Comparison of ENCODE assay signal across 34 cellular contexts in genomic region chrX:138487866-138488265, GRCh38.
"Had no signal": no experiment of that assay in that cellular context is flagged by ENCODE, and none has a peak within 500 bp of the region (broad histone marks: within the 10 kb centered on the region; RNA-seq: fewer than 3 reads in every experiment).

No MANE protein-coding gene starts in this region.

- H3K4me1 ChIP-seq: adrenal gland, body of pancreas, breast epithelium had no signal

- DNase-seq: activated CD4-positive, alpha-beta T cell treated with anti-CD3 and anti-CD28 coated beads for 1 hour; activated CD4-positive, alpha-beta T cell treated with anti-CD3 and anti-CD28 coated beads for 48 hours; activated CD4-positive, alpha-beta T cell treated with anti-CD3 and anti-CD28 coated beads, Interleukin-2, amount 50 U/mL, for 4 hours; activated CD4-positive, CD25-positive, alpha-beta regulatory T cell; activated CD8-positive, alpha-beta T cell treated with anti-CD3 and anti-CD28 coated beads for 36 hours; activated effector memory CD4-positive, alpha-beta T cell treated with anti-CD3 and anti-CD28 coated beads, Interleukin-2, amount 50 U/mL, for 16 hours; activated naive CD4-positive, alpha-beta T cell treated with anti-CD3 and anti-CD28 coated beads for 36 hours; activated T-cell treated with anti-CD3 and anti-CD28 coated beads, Interleukin-2, amount 50 U/mL, for 1 hour; activated T-cell treated with anti-CD3 and anti-CD28 coated beads, Interleukin-2, amount 50 U/mL, for 72 hours; adrenal gland; body of pancreas; Kasumi-1; KG1; MM.1S; MV-4-11; NCI-H1092; NCI-H1436 treated with DMSO at 0.1 percent for 48 hours; NCI-H187 treated with DMSO at 0.1 percent for 48 hours; NCI-H2081; NCI-H2171 treated with DMSO at 0.1 percent for 48 hours; NCI-H226; NCI-H524 treated with DMSO at 0.1 percent for 48 hours; PC-9; SIG-M5; T1000; WERI-Rb-1 had no signal

- H3K4me3 ChIP-seq: adrenal gland, body of pancreas, breast epithelium, PC-9, SK-N-MC had no signal

- ATAC-seq: activated CD8-positive, alpha-beta T cell treated with anti-CD3 and anti-CD28 coated beads for 36 hours; activated naive CD4-positive, alpha-beta T cell treated with anti-CD3 and anti-CD28 coated beads, Interleukin-2, amount 50 U/mL, for 72 hours; activated T-cell treated with anti-CD3 and anti-CD28 coated beads, Interleukin-2, amount 50 U/mL, for 72 hours; activated T-helper 17 cell treated with anti-CD3 and anti-CD28 coated beads, Interleukin-2, amount 50 U/mL, for 72 hours; body of pancreas; Right ventricle myocardium inferior had no signal

- H3K36me3 ChIP-seq: adrenal gland, breast epithelium, WERI-Rb-1 had no signal

- H2AFZ ChIP-seq: PC-9 had no signal

- H3K9me3 ChIP-seq: adrenal gland, body of pancreas, breast epithelium had no signal

- H3K27me3 ChIP-seq: body of pancreas had no signal

- H3K4me2 ChIP-seq: PC-9 had no signal

- H3K27ac ChIP-seq: adrenal gland, body of pancreas, breast epithelium, PC-9, RWPE1, SK-N-MC, WERI-Rb-1 had no signal

- FAIRE-seq: astrocyte, RCC 7860 had no signal
